ENCODE assay signal across 25 cellular contexts in genomic region chr21:18547347-18547746, GRCh38.
DNase-seq lines count a peak whose midpoint lies in the region; ATAC-seq, FAIRE-seq and TF ChIP-seq lines count a peak whose summit lies in the region.
"Had no signal": no experiment of that assay in that cellular context is flagged by ENCODE, and none has a peak within 500 bp of the region (broad histone marks: within the 10 kb centered on the region; RNA-seq: fewer than 3 reads in every experiment).

No MANE protein-coding gene starts in this region.

- no peaks in the 10 kb centered on the region for H3K9me2 ChIP-seq in neural cell (ENCODE audit: insufficient read depth, low read length)

- TF ChIP-seq CTCF in foreskin keratinocyte (conservative IDR thresholded peaks at IDR 0.05): no peak
- no peak for TF ChIP-seq CTCF in neural cell (IDR thresholded peaks at IDR 0.05; ENCODE audit: poor library complexity, severe bottlenecking)

- peak; percentile 89 for ATAC-seq in foreskin keratinocyte
- ATAC-seq: GM12878 had no signal

- 78 to 86% (median 86%) methylated on average over 1 of the region's 1 CpG for WGBS in small intestine, 3 donors

- peak overlapping the region; percentile 20 for H3K27ac ChIP-seq in foreskin keratinocyte
- H3K27ac ChIP-seq in neural cell (ENCODE audit: low read length): peak overlapping the region; percentile 35
- no peak overlapping the region for H3K27ac ChIP-seq in small intestine (ENCODE audit: low read depth in 1 of 2, low read length in 1 of 2)
- H3K27ac ChIP-seq: BLaER1 had no signal

- no peak overlapping the region for H2AFZ ChIP-seq in neural cell (ENCODE audit: low read depth, low read length)

- H3K27me3 ChIP-seq in foreskin keratinocyte (no peaks in the 10 kb centered on the region), neural cell (ENCODE audit: insufficient read depth, low read depth, low read length) (no peaks in the 10 kb centered on the region), small intestine (ENCODE audit: control insufficient read depth in 2 of 2, insufficient read depth in 2 of 2, low read length in 2 of 2) (no peaks in the 10 kb centered on the region)
- H3K27me3 ChIP-seq: BE2C, BLaER1 had no signal

- DNase-seq in foreskin keratinocyte: peak in 1 of 2 donors; percentile 61
- no peak for DNase-seq in KBM-7
- DNase-seq in RKO (ENCODE audit: low spot score): no peak
- DNase-seq in small intestine: no peak
- DNase-seq: 8988T; ACHN; BE2C; C1 segment of cervical spinal cord; CD4-positive, alpha-beta memory T cell; CD4-positive, CD25-positive, alpha-beta regulatory T cell; CD8-positive, alpha-beta memory T cell; COR-L47; DMS 273 treated with DMSO at 0.1 percent for 48 hours; DMS153; DMS53; DMS79; DND-41; EL; GDM1 had no signal

- H3K4me1 ChIP-seq in foreskin keratinocyte: peaks cover 35% of the 10 kb centered on the region
- no peaks in the 10 kb centered on the region for H3K4me1 ChIP-seq in small intestine (ENCODE audit: control insufficient read depth in 2 of 2, insufficient read depth in 1 of 2, low read depth in 1 of 2, low read length in 1 of 2)
- H3K4me1 ChIP-seq: BE2C, BLaER1 had no signal

- no peaks in the 10 kb centered on the region for H3K9me3 ChIP-seq in neural cell (ENCODE audit: low read length)
- H3K9me3 ChIP-seq in small intestine (ENCODE audit: control insufficient read depth, low read depth): no peaks in the 10 kb centered on the region
- H3K9me3 ChIP-seq: BE2C, BLaER1 had no signal

- TF ChIP-seq RAD21 in neural cell (conservative IDR thresholded peaks at IDR 0.05): no peak

- in situ Hi-C loops in KBM-7 (cut with MboI; ENCODE audit: low pct_unique_long_range_greater_than_20kb, low sequenced_read_pairs): no loop called here

- no peaks in the 10 kb centered on the region for H4K20me1 ChIP-seq in neural cell (ENCODE audit: insufficient read depth)
- H4K20me1 ChIP-seq: BLaER1 had no signal

- H3F3A ChIP-seq in neural cell (ENCODE audit: insufficient read depth, low read length, poor library complexity, severe bottlenecking): no peaks in the 10 kb centered on the region

- no peak overlapping the region for H3K4me2 ChIP-seq in neural cell (ENCODE audit: low read length)
- H3K4me2 ChIP-seq: BLaER1 had no signal

- FAIRE-seq in small intestine (lab: Jason Lieb, UNC): no peak
- FAIRE-seq: A204.1, GM12878, GM12892, GM18507 had no signal

- H3K79me2 ChIP-seq in neural cell (replicated peaks; ENCODE audit: insufficient read depth, low read length): no peaks in the 10 kb centered on the region

- H3K4me3 ChIP-seq in neural cell (ENCODE audit: low read length) (no peak overlapping the region), small intestine (ENCODE audit: low read depth in 1 of 2, low read length in 2 of 2) (no peak overlapping the region)
- H3K4me3 ChIP-seq: BLaER1, GM12878 had no signal

- H3K36me3 ChIP-seq in neural cell (ENCODE audit: insufficient read depth, low read length) (no peaks in the 10 kb centered on the region), small intestine (ENCODE audit: control insufficient read depth in 2 of 2, insufficient read depth in 2 of 2, low read length in 2 of 2) (no peaks in the 10 kb centered on the region)
- H3K36me3 ChIP-seq: BE2C, BLaER1 had no signal

- no peak overlapping the region for H3K9ac ChIP-seq in neural cell (ENCODE audit: low read length)
- H3K9ac ChIP-seq: BLaER1 had no signal

- no peak for TF ChIP-seq EP300 in neural cell (conservative IDR thresholded peaks at IDR 0.05; ENCODE audit: poor library complexity, severe bottlenecking)

TF ChIP-seq in neural cell, 6 proteins besides CTCF, POLR2A, EP300 and RAD21:
- TF ChIP-seq EZH2 (IDR thresholded peaks at IDR 0.05; ENCODE audit: borderline replicate concordance, insufficient read depth, low read length, poor library complexity, severe bottlenecking) (no peak), POLR2AphosphoS5 (IDR thresholded peaks at IDR 0.05) (no peak), REST (IDR thresholded peaks at IDR 0.05; ENCODE audit: borderline replicate concordance) (no peak), TAF1 (IDR thresholded peaks at IDR 0.05; ENCODE audit: low read depth) (no peak), MXI1 (conservative IDR thresholded peaks at IDR 0.05; ENCODE audit: poor library complexity, severe bottlenecking) (no peak), SMC3 (conservative IDR thresholded peaks at IDR 0.05; ENCODE audit: poor library complexity) (no peak)

Comparison
In these comparisons a context has a peak if more than half of its experiments do, and no peak if none do; other contexts are left out.
1. H3K27ac ChIP-seq: peak in foreskin keratinocyte (single experiment) and neural cell (single experiment); none in small intestine (0 of 2).